Comparison of ENCODE assay signal across 8 cellular contexts in genomic region chr2:109213646-109214417, GRCh38.
DNase-seq lines count a peak whose midpoint lies in the region; ATAC-seq and TF ChIP-seq lines count a peak whose summit lies in the region.

No MANE protein-coding gene starts in this region.

- DNase-seq in activated naive CD4-positive, alpha-beta T cell treated with anti-CD3 and anti-CD28 coated beads, Interleukin-2, amount 50 U/mL, for 16 hours: peak; percentile 28
- DNase-seq in lower lobe of right lung (peak; percentile 57), NCI-H748 treated with DMSO at 0.1 percent for 48 hours (lab: John Stamatoyannopoulos, UW) (no peak), ovary (no peak)
- peak; percentile 45 to 76 for DNase-seq in stimulated activated effector memory CD8-positive, alpha-beta T cell treated with anti-CD3 and anti-CD28 coated beads, Interleukin-12 subunit alpha, Interleukin-12 subunit beta, amount 100 ng/mL, for 72 hours (ENCODE audit: low spot score in 2 of 2)

- intact Hi-C loops in lower lobe of right lung (cut with DNase I): no loop called here
- intact Hi-C loops in ovary (cut with DNase I): no loop called here

- 80 to 84% (median 84%) methylated on average over 16 of the region's 16 CpGs for WGBS in ovary, 3 donors

- H3K4me1 Mint-ChIP-seq in stimulated activated effector memory CD8-positive, alpha-beta T cell treated with anti-CD3 and anti-CD28 coated beads, Interleukin-12 subunit alpha, Interleukin-12 subunit beta, amount 100 ng/mL, for 72 hours: peaks cover 82% of the 10 kb centered on the region

- no peak for TF ChIP-seq POLR2A in ovary (IDR thresholded peaks at IDR 0.05)

- H3K27ac Mint-ChIP-seq in stimulated activated effector memory CD8-positive, alpha-beta T cell treated with anti-CD3 and anti-CD28 coated beads, Interleukin-12 subunit alpha, Interleukin-12 subunit beta, amount 100 ng/mL, for 72 hours: peak overlapping the region; percentile 74

- H3K36me3 Mint-ChIP-seq in stimulated activated effector memory CD8-positive, alpha-beta T cell treated with anti-CD3 and anti-CD28 coated beads, Interleukin-12 subunit alpha, Interleukin-12 subunit beta, amount 100 ng/mL, for 72 hours: peaks cover 17% of the 10 kb centered on the region

- H3K4me1 ChIP-seq in lower lobe of right lung (peaks cover 52% of the 10 kb centered on the region), ovary (ENCODE audit: insufficient read depth) (peaks cover 8% of the 10 kb centered on the region)

- peaks cover 9% of the 10 kb centered on the region for H3K27me3 ChIP-seq in lower lobe of right lung (ENCODE audit: low read depth)
- H3K27me3 ChIP-seq in ovary: no peaks in the 10 kb centered on the region

- ATAC-seq in GM18909 (IDR thresholded peaks at IDR 0.05; ENCODE audit: poor library complexity, unreplicated experiment): peak; percentile 71
- ATAC-seq in HG03135 (IDR thresholded peaks at IDR 0.05; ENCODE audit: unreplicated experiment): peak; percentile 60
- peak; percentile 11; the same call in 2 of the 3 replicates for ATAC-seq in SK-N-SH treated with all-trans-retinoic acid at 6 μM for 48 hours
- peak; percentile 63 to 74 for ATAC-seq in lower lobe of right lung
- peak; percentile 88 for ATAC-seq in stimulated activated effector memory CD8-positive, alpha-beta T cell treated with anti-CD3 and anti-CD28 coated beads, Interleukin-12 subunit alpha, Interleukin-12 subunit beta, amount 100 ng/mL, for 72 hours

- no peaks in the 10 kb centered on the region for H3K9me3 Mint-ChIP-seq in stimulated activated effector memory CD8-positive, alpha-beta T cell treated with anti-CD3 and anti-CD28 coated beads, Interleukin-12 subunit alpha, Interleukin-12 subunit beta, amount 100 ng/mL, for 72 hours

- H3K36me3 ChIP-seq in lower lobe of right lung (no peaks in the 10 kb centered on the region), ovary (no peaks in the 10 kb centered on the region)

- no peak for TF ChIP-seq CTCF in lower lobe of right lung (IDR thresholded peaks at IDR 0.05)
- TF ChIP-seq CTCF in ovary (IDR thresholded peaks at IDR 0.05): no peak

- H3K9me3 ChIP-seq in lower lobe of right lung: no peaks in the 10 kb centered on the region
- H3K9me3 ChIP-seq in ovary: no peaks in the 10 kb centered on the region

- H3K27ac ChIP-seq in lower lobe of right lung (no peak overlapping the region), ovary (no peak overlapping the region)

- H3K4me3 ChIP-seq in lower lobe of right lung: no peak overlapping the region
- H3K4me3 ChIP-seq in ovary: no peak overlapping the region

- TF ChIP-seq EP300 in ovary (IDR thresholded peaks at IDR 0.05): no peak

- peak overlapping the region; percentile 55 for H3K4me3 Mint-ChIP-seq in stimulated activated effector memory CD8-positive, alpha-beta T cell treated with anti-CD3 and anti-CD28 coated beads, Interleukin-12 subunit alpha, Interleukin-12 subunit beta, amount 100 ng/mL, for 72 hours

TF ChIP-seq in SK-N-SH treated with all-trans-retinoic acid at 6 μM for 48 hours, 23 proteins besides CTCF, POLR2A, EP300 and RAD21:
- TF ChIP-seq ZNF565 (CRISPR knock-in tag; conservative IDR thresholded peaks at IDR 0.05; ENCODE audit: low read depth) (no peak), ZC3H10 (CRISPR knock-in tag; IDR thresholded peaks at IDR 0.05) (no peak), ZNF8 (CRISPR knock-in tag; IDR thresholded peaks at IDR 0.05) (no peak), GLIS3 (CRISPR knock-in tag; IDR thresholded peaks at IDR 0.05) (no peak), TCF4 (CRISPR knock-in tag; IDR thresholded peaks at IDR 0.05; ENCODE audit: borderline replicate concordance) (no peak), ARNTL (CRISPR knock-in tag; IDR thresholded peaks at IDR 0.05; ENCODE audit: borderline replicate concordance, low read depth) (no peak), PPARA (CRISPR knock-in tag; IDR thresholded peaks at IDR 0.05; ENCODE audit: borderline replicate concordance) (no peak), SNAI2 (CRISPR knock-in tag; IDR thresholded peaks at IDR 0.05) (no peak), ZFP3 (CRISPR knock-in tag; IDR thresholded peaks at IDR 0.05) (no peak), ZNF70 (CRISPR knock-in tag; IDR thresholded peaks at IDR 0.05) (no peak)
- TF ChIP-seq, protein P1, sequence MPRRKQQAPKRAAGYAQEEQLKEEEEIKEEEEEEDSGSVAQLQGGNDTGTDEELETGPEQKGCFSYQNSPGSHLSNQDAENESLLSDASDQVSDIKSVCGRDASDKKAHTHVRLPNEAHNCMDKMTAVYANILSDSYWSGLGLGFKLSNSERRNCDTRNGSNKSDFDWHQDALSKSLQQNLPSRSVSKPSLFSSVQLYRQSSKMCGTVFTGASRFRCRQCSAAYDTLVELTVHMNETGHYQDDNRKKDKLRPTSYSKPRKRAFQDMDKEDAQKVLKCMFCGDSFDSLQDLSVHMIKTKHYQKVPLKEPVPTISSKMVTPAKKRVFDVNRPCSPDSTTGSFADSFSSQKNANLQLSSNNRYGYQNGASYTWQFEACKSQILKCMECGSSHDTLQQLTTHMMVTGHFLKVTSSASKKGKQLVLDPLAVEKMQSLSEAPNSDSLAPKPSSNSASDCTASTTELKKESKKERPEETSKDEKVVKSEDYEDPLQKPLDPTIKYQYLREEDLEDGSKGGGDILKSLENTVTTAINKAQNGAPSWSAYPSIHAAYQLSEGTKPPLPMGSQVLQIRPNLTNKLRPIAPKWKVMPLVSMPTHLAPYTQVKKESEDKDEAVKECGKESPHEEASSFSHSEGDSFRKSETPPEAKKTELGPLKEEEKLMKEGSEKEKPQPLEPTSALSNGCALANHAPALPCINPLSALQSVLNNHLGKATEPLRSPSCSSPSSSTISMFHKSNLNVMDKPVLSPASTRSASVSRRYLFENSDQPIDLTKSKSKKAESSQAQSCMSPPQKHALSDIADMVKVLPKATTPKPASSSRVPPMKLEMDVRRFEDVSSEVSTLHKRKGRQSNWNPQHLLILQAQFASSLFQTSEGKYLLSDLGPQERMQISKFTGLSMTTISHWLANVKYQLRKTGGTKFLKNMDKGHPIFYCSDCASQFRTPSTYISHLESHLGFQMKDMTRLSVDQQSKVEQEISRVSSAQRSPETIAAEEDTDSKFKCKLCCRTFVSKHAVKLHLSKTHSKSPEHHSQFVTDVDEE (CRISPR knock-in tag; IDR thresholded peaks at IDR 0.05): no peak

Comparison
In these comparisons a context has a peak if more than half of its experiments do, and no peak if none do; other contexts are left out.
1. ATAC-seq: peak in every context shown above with its lines; median percentile 88 in stimulated activated effector memory CD8-positive, alpha-beta T cell treated with anti-CD3 and anti-CD28 coated beads, Interleukin-12 subunit alpha, Interleukin-12 subunit beta, amount 100 ng/mL, for 72 hours; 71 in GM18909; 68 in lower lobe of right lung; 60 in HG03135; 11 in SK-N-SH treated with all-trans-retinoic acid at 6 μM for 48 hours.
2. DNase-seq: peak in activated naive CD4-positive, alpha-beta T cell treated with anti-CD3 and anti-CD28 coated beads, Interleukin-2, amount 50 U/mL, for 16 hours (single experiment), lower lobe of right lung (single experiment) and stimulated activated effector memory CD8-positive, alpha-beta T cell treated with anti-CD3 and anti-CD28 coated beads, Interleukin-12 subunit alpha, Interleukin-12 subunit beta, amount 100 ng/mL, for 72 hours (2 of 2); none in NCI-H748 treated with DMSO at 0.1 percent for 48 hours (single experiment) and ovary (0 of 5).